Comparison of ENCODE assay signal across 11 cellular contexts in the genomic region with DNA sequence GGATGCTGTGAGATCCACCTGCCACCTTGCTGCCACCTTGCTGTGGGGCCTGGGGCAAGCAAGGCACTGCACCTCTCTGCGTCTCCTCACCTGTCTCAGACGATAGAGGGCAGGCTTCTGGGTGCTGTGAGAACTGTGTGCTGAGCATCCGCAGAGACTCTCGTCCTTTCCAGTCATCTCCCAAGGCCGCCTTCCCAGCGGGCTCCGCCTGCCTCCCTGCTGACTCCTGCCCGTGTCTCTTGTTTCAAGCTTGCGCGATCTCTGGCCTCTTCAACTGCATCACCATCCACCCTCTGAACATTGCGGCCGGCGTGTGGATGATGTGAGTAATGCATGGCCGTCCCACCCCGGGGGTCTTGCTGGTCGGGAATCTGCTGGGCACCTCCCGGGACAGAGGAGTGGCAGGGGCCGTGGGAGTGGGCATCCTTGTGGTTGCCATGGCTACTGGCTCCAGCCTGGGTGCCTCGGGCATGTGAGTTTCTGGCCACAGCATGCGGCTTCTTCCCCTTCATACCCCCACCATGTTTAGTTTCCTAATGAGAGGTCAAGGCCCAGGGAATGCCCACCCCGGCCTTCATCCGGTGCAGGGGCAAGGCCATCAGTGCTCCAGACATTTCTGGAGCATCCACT. TPM values are rescaled to one million over a fixed set of nuclear protein-coding genes. Genes with fewer than 3 reads are reported as not detected.
DNase-seq lines count a peak whose midpoint lies in the region; ATAC-seq and TF ChIP-seq lines count a peak whose summit lies in the region.
"Had no signal": no experiment of that assay in that cellular context is flagged by ENCODE, and none has a peak within 500 bp of the region (broad histone marks: within the 10 kb centered on the region; RNA-seq: fewer than 3 reads in every experiment).

No MANE protein-coding gene starts in this region.

- no peak overlapping the region for H3K4me2 ChIP-seq in MM.1S (ENCODE audit: low read depth, low read length)

- H3F3A ChIP-seq in MM.1S (ENCODE audit: insufficient read depth, low read length): no peaks in the 10 kb centered on the region

- no peaks in the 10 kb centered on the region for H3K9me3 Mint-ChIP-seq in brain

- no peaks in the 10 kb centered on the region for H3K79me2 ChIP-seq in MM.1S (ENCODE audit: low read length)

- no peak overlapping the region for H2AFZ ChIP-seq in MM.1S (ENCODE audit: low read length)

- H3K4me3 ChIP-seq in GM12864 (ENCODE audit: low read depth, low read length): no peak overlapping the region
- no peak overlapping the region for H3K4me3 ChIP-seq in MM.1S (ENCODE audit: low read length)
- H3K4me3 ChIP-seq in mucosa of descending colon: no peak overlapping the region

- peaks cover 48% of the 10 kb centered on the region for H3K4me1 Mint-ChIP-seq in brain

- DNase-seq in GM12864 (ENCODE audit: low read depth) (no peak), MM.1S (peak; percentile 27), mucosa of descending colon (peak in 2 of 3 donors; percentile 33 to 54), NK-92 (lab: John Stamatoyannopoulos, UW; ENCODE audit: unreplicated experiment) (no peak), LoVo (ENCODE audit: low spot score) (no peak)
- DNase-seq: hypothalamus, NCI-H1092 treated with DMSO at 0.1 percent for 48 hours had no signal

- peaks cover 4% of the 10 kb centered on the region for H3K27me3 Mint-ChIP-seq in brain

- peak; percentile 49 for TF ChIP-seq CTCF in GM12864 (IDR thresholded peaks at IDR 0.05; ENCODE audit: low read depth, low read length, missing control alignments)
- peak; percentile 51 for TF ChIP-seq CTCF in MM.1S (IDR thresholded peaks at IDR 0.05; ENCODE audit: low read length)
- TF ChIP-seq CTCF in brain (conservative IDR thresholded peaks at IDR 0.05): no peak
- TF ChIP-seq CTCF in mucosa of descending colon (IDR thresholded peaks at IDR 0.05): no peak

- H3K4me1 ChIP-seq in MM.1S (ENCODE audit: low read length): peaks cover 25% of the 10 kb centered on the region
- H3K4me1 ChIP-seq in mucosa of descending colon (ENCODE audit: low read depth): peaks cover 9% of the 10 kb centered on the region

- intact Hi-C loops in mucosa of descending colon (cut with DNase I, micrococcal nuclease): no loop called here

- no peak overlapping the region for H3K27ac ChIP-seq in MM.1S (ENCODE audit: low read length)
- H3K27ac ChIP-seq: HL-60 had no signal

- H3K27me3 ChIP-seq in MM.1S (replicated peaks; ENCODE audit: insufficient read depth, low read length): peaks cover 37% of the 10 kb centered on the region

- H3K27ac Mint-ChIP-seq in brain: peak overlapping the region in 3 of 5 experiments; percentile 45 to 76 (median 71)

- no peaks in the 10 kb centered on the region for H3K9me2 ChIP-seq in MM.1S (replicated peaks; ENCODE audit: insufficient read depth, low read length)

- H3K36me3 Mint-ChIP-seq in brain: peaks cover 3% of the 10 kb centered on the region

- H3K4me3 Mint-ChIP-seq in brain: peak overlapping the region in 2 of 5 experiments; percentile 46 to 90

- ATAC-seq in mucosa of descending colon (no peak), GM21825 (IDR thresholded peaks at IDR 0.05; ENCODE audit: unreplicated experiment) (no peak), GM19455 (IDR thresholded peaks at IDR 0.05; ENCODE audit: unreplicated experiment) (no peak)

- no peak overlapping the region for H3K9ac ChIP-seq in MM.1S (ENCODE audit: low read length)

- H3K36me3 ChIP-seq in MM.1S (replicated peaks; ENCODE audit: insufficient read depth, low read length): no peaks in the 10 kb centered on the region
- no peaks in the 10 kb centered on the region for H3K36me3 ChIP-seq in mucosa of descending colon (ENCODE audit: low read depth)

- H4K20me1 ChIP-seq in MM.1S (ENCODE audit: insufficient read depth, low read length): no peaks in the 10 kb centered on the region

- H3K9me3 ChIP-seq in MM.1S (replicated peaks; ENCODE audit: insufficient read depth, low read length): no peaks in the 10 kb centered on the region
- H3K9me3 ChIP-seq in mucosa of descending colon: no peaks in the 10 kb centered on the region

RNA-seq across cellular contexts. Expression of gene CACFD1, which starts 3.6 kb away (rescaled TPM):
- 52.4 TPM for polyA plus RNA-seq in brain (ENCODE audit: insufficient read depth, low read depth, low replicate concordance)
- 10 to 100 TPM; 42.7 to 84.2 (median 54.1) TPM for total RNA-seq in mucosa of descending colon

RNA-seq across cellular contexts. Expression of gene SLC2A6, which starts 15.6 kb away (rescaled TPM):
- polyA plus RNA-seq in brain (ENCODE audit: insufficient read depth, low read depth, low replicate concordance): 14.5 TPM
- total RNA-seq in mucosa of descending colon: 1 to 10 TPM; 2.6 to 5.3 (median 2.8) TPM

RNA-seq across cellular contexts. Expression of gene ADAMTS13, which starts 41.2 kb away (rescaled TPM):
- polyA plus RNA-seq in brain (ENCODE audit: insufficient read depth, low read depth, low replicate concordance): 4.0 TPM
- 1 to 10 TPM; 3.3 to 5.0 (median 3.6) TPM for total RNA-seq in mucosa of descending colon

RNA-seq across cellular contexts. Expression of gene REXO4, which starts 45.5 kb away (rescaled TPM):
- polyA plus RNA-seq in brain (ENCODE audit: insufficient read depth, low read depth, low replicate concordance): 51.7 TPM
- 10 to 100 TPM; 18.7 to 26.0 (median 20.1) TPM for total RNA-seq in mucosa of descending colon

Comparison
In these comparisons a context has a peak if more than half of its experiments do, and no peak if none do; other contexts are left out.
1. DNase-seq: peak in MM.1S (single experiment) and mucosa of descending colon (2 of 3); none in GM12864 (single experiment), NK-92 (single experiment) and LoVo (single experiment).
2. CTCF ChIP-seq: peak in GM12864 (single experiment) and MM.1S (single experiment); none in brain (0 of 2) and mucosa of descending colon (single experiment).